22 cellular contexts compared by ENCODE assay signal in genomic region chr15:68051109-68051508, GRCh38. TPM values are rescaled to one million over a fixed set of nuclear protein-coding genes. Genes with fewer than 3 reads are reported as not detected.
DNase-seq lines count a peak whose midpoint lies in the region; FAIRE-seq and TF ChIP-seq lines count a peak whose summit lies in the region.
"Had no signal": no experiment of that assay in that cellular context is flagged by ENCODE, and none has a peak within 500 bp of the region (broad histone marks: within the 10 kb centered on the region; RNA-seq: fewer than 3 reads in every experiment).

No MANE protein-coding gene starts in this region.

- FAIRE-seq in GM12892 (lab: Jason Lieb, UNC) = peak; percentile 54
- FAIRE-seq: colon, endothelial cell of umbilical vein, frontal cortex, H1, small intestine had no signal

- TF ChIP-seq POLR2A in GM12892 (IDR thresholded peaks at IDR 0.05; ENCODE audit: low read depth, low read length) = no peak
- no peak for TF ChIP-seq POLR2A in NB4 (IDR thresholded peaks at IDR 0.05; ENCODE audit: extremely low read depth, insufficient read length)
- TF ChIP-seq POLR2A in transverse colon (IDR thresholded peaks at IDR 0.05) = no peak

- H3K4me3 ChIP-seq in NB4 (ENCODE audit: low read depth, low read length) (no peak overlapping the region), WERI-Rb-1 (ENCODE audit: low read depth, low read length) (no peak overlapping the region), transverse colon (no peak overlapping the region)
- H3K4me3 ChIP-seq: ascending aorta, left lung, SJSA1 had no signal

- H3K27ac Mint-ChIP-seq in type B pancreatic cell = no peak overlapping the region

- H3K9me3 ChIP-seq in WERI-Rb-1 (ENCODE audit: severe bottlenecking) (peaks cover 1% of the 10 kb centered on the region), transverse colon (no peaks in the 10 kb centered on the region)
- H3K9me3 ChIP-seq: ascending aorta, left lung, SJSA1 had no signal

- no peak for DNase-seq in GM12892 (ENCODE audit: insufficient read length)
- peak; percentile 65 for DNase-seq in NB4 (ENCODE audit: low read depth)
- DNase-seq in WERI-Rb-1 = no peak
- no peak for DNase-seq in type B pancreatic cell (ENCODE audit: extremely low spot score, unreplicated experiment)
- no peak for DNase-seq in EL
- DNase-seq in transverse colon = no peak
- no peak for DNase-seq in amygdala (lab: John Stamatoyannopoulos, UW)
- DNase-seq: activated CD4-positive, alpha-beta T cell treated with anti-CD3 and anti-CD28 coated beads for 48 hours; activated CD8-positive, alpha-beta memory T cell treated with anti-CD3 and anti-CD28 coated beads, Interleukin-2, amount 50 U/mL, for 48 hours; activated naive CD4-positive, alpha-beta T cell treated with Interleukin-2 at 50 U/mL for 16 hours; C1 segment of cervical spinal cord; left lung; NCI-H1092 treated with DMSO at 0.1 percent for 48 hours; NCI-H2227 treated with DMSO at 0.1 percent for 48 hours; small intestine had no signal

- TF ChIP-seq CTCF in NB4 (IDR thresholded peaks at IDR 0.05; ENCODE audit: low read depth, low read length) (no peak), WERI-Rb-1 (IDR thresholded peaks at IDR 0.05; ENCODE audit: low read depth, low read length) (peak; percentile 20; the same call in 1 of the 2 replicates), type B pancreatic cell (conservative IDR thresholded peaks at IDR 0.05) (peak; percentile 29), transverse colon (IDR thresholded peaks at IDR 0.05) (no peak)

- no peaks in the 10 kb centered on the region for H3K36me3 ChIP-seq in WERI-Rb-1
- H3K36me3 ChIP-seq in transverse colon = no peaks in the 10 kb centered on the region
- H3K36me3 ChIP-seq: ascending aorta, left lung had no signal

- H3K4me1 ChIP-seq in transverse colon = peaks cover 0 to 14% (median 11%) of the 10 kb centered on the region in 4 donors
- H3K4me1 ChIP-seq: ascending aorta, parathyroid adenoma had no signal

- H3K9me3 Mint-ChIP-seq in type B pancreatic cell = no peaks in the 10 kb centered on the region

- no peak overlapping the region for H3K4me3 Mint-ChIP-seq in type B pancreatic cell

- H3K4me1 Mint-ChIP-seq in type B pancreatic cell (ENCODE audit: unreplicated experiment) = peaks cover 10% of the 10 kb centered on the region

- in situ Hi-C loops in transverse colon (cut with MboI; ENCODE audit: low pct_ligation_motif_present in 1 of 4, low pct_unique_long_range_greater_than_20kb in 1 of 4, low sequenced_read_pairs in 3 of 4) = loop anchor here in 3 of 4 donors (25.0 kb wide), 2 partner anchors 111 to 189 kb away; no protein-coding TSS in a partner anchor

- TF ChIP-seq EP300 in transverse colon (IDR thresholded peaks at IDR 0.05; ENCODE audit: low read depth) = no peak

- H3K27me3 Mint-ChIP-seq in type B pancreatic cell = no peaks in the 10 kb centered on the region

- 86 to 100% methylated on average over 1 to 2 of the region's 2 CpGs for WGBS in transverse colon (ENCODE audit: low coverage in 1 of 2), 2 donors

- no peak overlapping the region for H3K27ac ChIP-seq in WERI-Rb-1
- no peak overlapping the region for H3K27ac ChIP-seq in transverse colon
- H3K27ac ChIP-seq: ascending aorta, left lung, parathyroid adenoma, SJSA1 had no signal

- H3K36me3 Mint-ChIP-seq in type B pancreatic cell = no peaks in the 10 kb centered on the region

- intact Hi-C loops in transverse colon (cut with DNase I; ENCODE audit: low total_unique reads) = loop anchor here (10.0 kb wide), 1 partner anchor 186 kb away; no protein-coding TSS in a partner anchor

- H3K27me3 ChIP-seq in WERI-Rb-1 (ENCODE audit: insufficient read depth, low read depth, severe bottlenecking) (no peaks in the 10 kb centered on the region), transverse colon (no peaks in the 10 kb centered on the region)
- H3K27me3 ChIP-seq: ascending aorta, left lung, SJSA1 had no signal

RNA-seq across cellular contexts. Expression of gene PIAS1, which starts 3.0 kb away (rescaled TPM):
- 32.2 TPM for polyA plus RNA-seq in GM12892 (2012; ENCODE audit: missing spikeins)
- total RNA-seq in type B pancreatic cell (ENCODE audit: low replicate concordance) (56.2 and 67.2 TPM in 2 replicates), transverse colon (100 to 1,000 TPM in 1 of 4 donors, 10 to 100 TPM in 3; 34.0 to 141 (median 55.4) TPM)

Comparison
In these comparisons a context has a peak if more than half of its experiments do, and no peak if none do; other contexts are left out.
1. CTCF ChIP-seq: peak in WERI-Rb-1 (single experiment) and type B pancreatic cell (single experiment); none in NB4 (single experiment) and transverse colon (0 of 5).